2 cellular contexts compared by ENCODE assay signal in the genomic region with DNA sequence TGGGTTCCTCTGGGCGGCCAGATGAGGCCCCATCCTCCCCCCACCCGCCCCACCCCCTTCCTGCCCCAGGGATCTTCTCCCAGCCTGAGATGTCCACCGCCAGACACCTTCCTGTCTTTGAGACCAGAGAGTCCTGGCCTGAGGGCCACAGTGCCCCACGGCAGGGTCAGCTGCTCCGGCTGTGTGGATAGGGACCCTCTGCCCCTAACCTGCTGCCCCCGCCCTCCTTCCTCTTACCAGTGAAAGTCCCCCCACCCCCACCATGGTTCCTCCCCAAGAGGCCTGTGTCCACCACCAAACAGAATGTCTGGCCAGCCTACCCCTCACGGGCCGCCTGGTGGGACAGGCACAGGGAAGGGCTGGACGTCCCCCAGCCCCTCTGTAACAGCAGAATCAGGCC.
TF ChIP-seq lines count a peak whose summit lies in the region.

No MANE protein-coding gene starts in this region.

TF ChIP-seq in A549, 52 proteins besides CTCF, POLR2A, EP300 and RAD21:
- TF ChIP-seq GATA3 (IDR thresholded peaks at IDR 0.05; ENCODE audit: borderline replicate concordance) (no peak), ZFP36 (IDR thresholded peaks at IDR 0.05; ENCODE audit: borderline replicate concordance, partially characterized antibody) (no peak), MAFK (IDR thresholded peaks at IDR 0.05; ENCODE audit: partially characterized antibody) (no peak), ESRRA (IDR thresholded peaks at IDR 0.05; ENCODE audit: borderline replicate concordance, low read length) (no peak), ZC3H11A (IDR thresholded peaks at IDR 0.05) (no peak), SREBF2 (IDR thresholded peaks at IDR 0.05) (no peak), ZSCAN20 (CRISPR knock-in tag; IDR thresholded peaks at IDR 0.05) (no peak), HDAC2 (IDR thresholded peaks at IDR 0.05) (no peak), CHD4 (IDR thresholded peaks at IDR 0.05; ENCODE audit: borderline replicate concordance) (no peak), MYC (IDR thresholded peaks at IDR 0.05; ENCODE audit: borderline replicate concordance, low read length) (no peak), FOSL2 (IDR thresholded peaks at IDR 0.05) (no peak), FOSL2 (CRISPR knock-in tag; IDR thresholded peaks at IDR 0.05) (no peak)
- TF ChIP-seq, protein P1, sequence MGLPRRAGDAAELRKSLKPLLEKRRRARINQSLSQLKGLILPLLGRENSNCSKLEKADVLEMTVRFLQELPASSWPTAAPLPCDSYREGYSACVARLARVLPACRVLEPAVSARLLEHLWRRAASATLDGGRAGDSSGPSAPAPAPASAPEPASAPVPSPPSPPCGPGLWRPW (IDR thresholded peaks at IDR 0.05), result no peak
- TF ChIP-seq, protein P2, sequence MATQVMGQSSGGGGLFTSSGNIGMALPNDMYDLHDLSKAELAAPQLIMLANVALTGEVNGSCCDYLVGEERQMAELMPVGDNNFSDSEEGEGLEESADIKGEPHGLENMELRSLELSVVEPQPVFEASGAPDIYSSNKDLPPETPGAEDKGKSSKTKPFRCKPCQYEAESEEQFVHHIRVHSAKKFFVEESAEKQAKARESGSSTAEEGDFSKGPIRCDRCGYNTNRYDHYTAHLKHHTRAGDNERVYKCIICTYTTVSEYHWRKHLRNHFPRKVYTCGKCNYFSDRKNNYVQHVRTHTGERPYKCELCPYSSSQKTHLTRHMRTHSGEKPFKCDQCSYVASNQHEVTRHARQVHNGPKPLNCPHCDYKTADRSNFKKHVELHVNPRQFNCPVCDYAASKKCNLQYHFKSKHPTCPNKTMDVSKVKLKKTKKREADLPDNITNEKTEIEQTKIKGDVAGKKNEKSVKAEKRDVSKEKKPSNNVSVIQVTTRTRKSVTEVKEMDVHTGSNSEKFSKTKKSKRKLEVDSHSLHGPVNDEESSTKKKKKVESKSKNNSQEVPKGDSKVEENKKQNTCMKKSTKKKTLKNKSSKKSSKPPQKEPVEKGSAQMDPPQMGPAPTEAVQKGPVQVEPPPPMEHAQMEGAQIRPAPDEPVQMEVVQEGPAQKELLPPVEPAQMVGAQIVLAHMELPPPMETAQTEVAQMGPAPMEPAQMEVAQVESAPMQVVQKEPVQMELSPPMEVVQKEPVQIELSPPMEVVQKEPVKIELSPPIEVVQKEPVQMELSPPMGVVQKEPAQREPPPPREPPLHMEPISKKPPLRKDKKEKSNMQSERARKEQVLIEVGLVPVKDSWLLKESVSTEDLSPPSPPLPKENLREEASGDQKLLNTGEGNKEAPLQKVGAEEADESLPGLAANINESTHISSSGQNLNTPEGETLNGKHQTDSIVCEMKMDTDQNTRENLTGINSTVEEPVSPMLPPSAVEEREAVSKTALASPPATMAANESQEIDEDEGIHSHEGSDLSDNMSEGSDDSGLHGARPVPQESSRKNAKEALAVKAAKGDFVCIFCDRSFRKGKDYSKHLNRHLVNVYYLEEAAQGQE (IDR thresholded peaks at IDR 0.05), result no peak
- TF ChIP-seq, protein P3, sequence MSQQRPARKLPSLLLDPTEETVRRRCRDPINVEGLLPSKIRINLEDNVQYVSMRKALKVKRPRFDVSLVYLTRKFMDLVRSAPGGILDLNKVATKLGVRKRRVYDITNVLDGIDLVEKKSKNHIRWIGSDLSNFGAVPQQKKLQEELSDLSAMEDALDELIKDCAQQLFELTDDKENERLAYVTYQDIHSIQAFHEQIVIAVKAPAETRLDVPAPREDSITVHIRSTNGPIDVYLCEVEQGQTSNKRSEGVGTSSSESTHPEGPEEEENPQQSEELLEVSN (IDR thresholded peaks at IDR 0.05; ENCODE audit: borderline replicate concordance, low read depth), result no peak
- TF ChIP-seq, protein P4, sequence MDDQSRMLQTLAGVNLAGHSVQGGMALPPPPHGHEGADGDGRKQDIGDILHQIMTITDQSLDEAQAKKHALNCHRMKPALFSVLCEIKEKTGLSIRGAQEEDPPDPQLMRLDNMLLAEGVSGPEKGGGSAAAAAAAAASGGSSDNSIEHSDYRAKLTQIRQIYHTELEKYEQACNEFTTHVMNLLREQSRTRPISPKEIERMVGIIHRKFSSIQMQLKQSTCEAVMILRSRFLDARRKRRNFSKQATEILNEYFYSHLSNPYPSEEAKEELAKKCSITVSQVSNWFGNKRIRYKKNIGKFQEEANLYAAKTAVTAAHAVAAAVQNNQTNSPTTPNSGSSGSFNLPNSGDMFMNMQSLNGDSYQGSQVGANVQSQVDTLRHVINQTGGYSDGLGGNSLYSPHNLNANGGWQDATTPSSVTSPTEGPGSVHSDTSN (IDR thresholded peaks at IDR 0.05), result no peak
- TF ChIP-seq, protein P5, sequence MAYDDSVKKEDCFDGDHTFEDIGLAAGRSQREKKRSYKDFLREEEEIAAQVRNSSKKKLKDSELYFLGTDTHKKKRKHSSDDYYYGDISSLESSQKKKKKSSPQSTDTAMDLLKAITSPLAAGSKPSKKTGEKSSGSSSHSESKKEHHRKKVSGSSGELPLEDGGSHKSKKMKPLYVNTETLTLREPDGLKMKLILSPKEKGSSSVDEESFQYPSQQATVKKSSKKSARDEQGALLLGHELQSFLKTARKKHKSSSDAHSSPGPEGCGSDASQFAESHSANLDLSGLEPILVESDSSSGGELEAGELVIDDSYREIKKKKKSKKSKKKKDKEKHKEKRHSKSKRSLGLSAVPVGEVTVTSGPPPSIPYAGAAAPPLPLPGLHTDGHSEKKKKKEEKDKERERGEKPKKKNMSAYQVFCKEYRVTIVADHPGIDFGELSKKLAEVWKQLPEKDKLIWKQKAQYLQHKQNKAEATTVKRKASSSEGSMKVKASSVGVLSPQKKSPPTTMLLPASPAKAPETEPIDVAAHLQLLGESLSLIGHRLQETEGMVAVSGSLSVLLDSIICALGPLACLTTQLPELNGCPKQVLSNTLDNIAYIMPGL (CRISPR knock-in tag; IDR thresholded peaks at IDR 0.05; ENCODE audit: borderline replicate concordance), result no peak

TF ChIP-seq in H1, 55 proteins besides CTCF, POLR2A, EP300 and RAD21:
- no peak for TF ChIP-seq JUN (IDR thresholded peaks at IDR 0.05; ENCODE audit: low read depth, low read length)
- no peak for TF ChIP-seq GTF2F1 (IDR thresholded peaks at IDR 0.05; ENCODE audit: borderline replicate concordance, low read depth, low read length)
- TF ChIP-seq EGR1 (IDR thresholded peaks at IDR 0.05; ENCODE audit: borderline replicate concordance, low read depth, low read length), result no peak
- no peak for TF ChIP-seq TAF1 (IDR thresholded peaks at IDR 0.05; ENCODE audit: low read depth, low read length)
- TF ChIP-seq, protein P6, sequence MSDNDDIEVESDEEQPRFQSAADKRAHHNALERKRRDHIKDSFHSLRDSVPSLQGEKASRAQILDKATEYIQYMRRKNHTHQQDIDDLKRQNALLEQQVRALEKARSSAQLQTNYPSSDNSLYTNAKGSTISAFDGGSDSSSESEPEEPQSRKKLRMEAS (IDR thresholded peaks at IDR 0.05), result no peak
- TF ChIP-seq TCF12 (IDR thresholded peaks at IDR 0.05; ENCODE audit: low read depth, low read length), result no peak
- no peak for TF ChIP-seq MAFK (IDR thresholded peaks at IDR 0.05; ENCODE audit: low read depth, low read length)
- TF ChIP-seq SP4 (IDR thresholded peaks at IDR 0.05; ENCODE audit: low read length), result no peak
- TF ChIP-seq RNF2 (IDR thresholded peaks at IDR 0.05; ENCODE audit: borderline replicate concordance, low read depth, low read length, missing control alignments, poor library complexity, severe bottlenecking), result no peak
- TF ChIP-seq, protein P7, sequence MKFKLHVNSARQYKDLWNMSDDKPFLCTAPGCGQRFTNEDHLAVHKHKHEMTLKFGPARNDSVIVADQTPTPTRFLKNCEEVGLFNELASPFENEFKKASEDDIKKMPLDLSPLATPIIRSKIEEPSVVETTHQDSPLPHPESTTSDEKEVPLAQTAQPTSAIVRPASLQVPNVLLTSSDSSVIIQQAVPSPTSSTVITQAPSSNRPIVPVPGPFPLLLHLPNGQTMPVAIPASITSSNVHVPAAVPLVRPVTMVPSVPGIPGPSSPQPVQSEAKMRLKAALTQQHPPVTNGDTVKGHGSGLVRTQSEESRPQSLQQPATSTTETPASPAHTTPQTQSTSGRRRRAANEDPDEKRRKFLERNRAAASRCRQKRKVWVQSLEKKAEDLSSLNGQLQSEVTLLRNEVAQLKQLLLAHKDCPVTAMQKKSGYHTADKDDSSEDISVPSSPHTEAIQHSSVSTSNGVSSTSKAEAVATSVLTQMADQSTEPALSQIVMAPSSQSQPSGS (IDR thresholded peaks at IDR 0.05; ENCODE audit: low read length), result no peak
- TF ChIP-seq TBP (IDR thresholded peaks at IDR 0.05; ENCODE audit: low read depth, low read length), result no peak
- TF ChIP-seq CBX8 (IDR thresholded peaks at IDR 0.05; ENCODE audit: borderline replicate concordance, low read depth, low read length), result no peak
- TF ChIP-seq CHD1 (IDR thresholded peaks at IDR 0.05; ENCODE audit: low read depth, low read length), result no peak
- no peak for TF ChIP-seq BCL11A (IDR thresholded peaks at IDR 0.05; ENCODE audit: low read depth in 2 of 2, low read length in 2 of 2)
- no peak for TF ChIP-seq SUZ12 (IDR thresholded peaks at IDR 0.05; ENCODE audit: low read length)
